In the genomic region with DNA sequence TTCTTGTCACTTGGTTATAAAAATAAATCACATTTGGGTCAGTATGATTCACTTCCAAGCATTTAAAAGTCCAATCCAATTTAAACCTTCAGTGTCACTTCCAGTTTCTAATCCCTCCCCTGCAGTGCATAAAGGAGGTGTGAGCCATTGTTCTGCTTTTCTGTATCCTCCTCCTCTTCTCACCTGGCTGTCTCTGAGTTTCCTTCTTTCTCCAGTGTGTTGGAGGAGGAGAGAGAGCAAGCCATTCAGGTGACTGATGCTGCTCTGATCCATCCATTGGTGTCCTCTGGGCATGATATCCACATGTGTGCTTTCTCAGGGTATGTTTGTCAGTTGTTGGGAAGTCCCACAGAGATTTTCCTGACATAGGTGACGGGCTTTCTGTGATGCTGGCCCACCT, we compare ENCODE assay signal across 1 cellular context.
TF ChIP-seq lines count a peak whose summit lies in the region.

No MANE protein-coding gene starts in this region.

TF ChIP-seq in K562, 482 proteins besides CTCF, POLR2A, EP300 and RAD21:
- TF ChIP-seq ETV5 (CRISPR knock-in tag; IDR thresholded peaks at IDR 0.05; ENCODE audit: low read depth): no peak
- TF ChIP-seq PCBP2 (IDR thresholded peaks at IDR 0.05; ENCODE audit: low read depth, low read length, poor library complexity, severe bottlenecking): no peak
- TF ChIP-seq, protein P1, sequence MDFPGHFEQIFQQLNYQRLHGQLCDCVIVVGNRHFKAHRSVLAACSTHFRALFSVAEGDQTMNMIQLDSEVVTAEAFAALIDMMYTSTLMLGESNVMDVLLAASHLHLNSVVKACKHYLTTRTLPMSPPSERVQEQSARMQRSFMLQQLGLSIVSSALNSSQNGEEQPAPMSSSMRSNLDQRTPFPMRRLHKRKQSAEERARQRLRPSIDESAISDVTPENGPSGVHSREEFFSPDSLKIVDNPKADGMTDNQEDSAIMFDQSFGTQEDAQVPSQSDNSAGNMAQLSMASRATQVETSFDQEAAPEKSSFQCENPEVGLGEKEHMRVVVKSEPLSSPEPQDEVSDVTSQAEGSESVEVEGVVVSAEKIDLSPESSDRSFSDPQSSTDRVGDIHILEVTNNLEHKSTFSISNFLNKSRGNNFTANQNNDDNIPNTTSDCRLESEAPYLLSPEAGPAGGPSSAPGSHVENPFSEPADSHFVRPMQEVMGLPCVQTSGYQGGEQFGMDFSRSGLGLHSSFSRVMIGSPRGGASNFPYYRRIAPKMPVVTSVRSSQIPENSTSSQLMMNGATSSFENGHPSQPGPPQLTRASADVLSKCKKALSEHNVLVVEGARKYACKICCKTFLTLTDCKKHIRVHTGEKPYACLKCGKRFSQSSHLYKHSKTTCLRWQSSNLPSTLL (IDR thresholded peaks at IDR 0.05): no peak
- TF ChIP-seq, protein P2, sequence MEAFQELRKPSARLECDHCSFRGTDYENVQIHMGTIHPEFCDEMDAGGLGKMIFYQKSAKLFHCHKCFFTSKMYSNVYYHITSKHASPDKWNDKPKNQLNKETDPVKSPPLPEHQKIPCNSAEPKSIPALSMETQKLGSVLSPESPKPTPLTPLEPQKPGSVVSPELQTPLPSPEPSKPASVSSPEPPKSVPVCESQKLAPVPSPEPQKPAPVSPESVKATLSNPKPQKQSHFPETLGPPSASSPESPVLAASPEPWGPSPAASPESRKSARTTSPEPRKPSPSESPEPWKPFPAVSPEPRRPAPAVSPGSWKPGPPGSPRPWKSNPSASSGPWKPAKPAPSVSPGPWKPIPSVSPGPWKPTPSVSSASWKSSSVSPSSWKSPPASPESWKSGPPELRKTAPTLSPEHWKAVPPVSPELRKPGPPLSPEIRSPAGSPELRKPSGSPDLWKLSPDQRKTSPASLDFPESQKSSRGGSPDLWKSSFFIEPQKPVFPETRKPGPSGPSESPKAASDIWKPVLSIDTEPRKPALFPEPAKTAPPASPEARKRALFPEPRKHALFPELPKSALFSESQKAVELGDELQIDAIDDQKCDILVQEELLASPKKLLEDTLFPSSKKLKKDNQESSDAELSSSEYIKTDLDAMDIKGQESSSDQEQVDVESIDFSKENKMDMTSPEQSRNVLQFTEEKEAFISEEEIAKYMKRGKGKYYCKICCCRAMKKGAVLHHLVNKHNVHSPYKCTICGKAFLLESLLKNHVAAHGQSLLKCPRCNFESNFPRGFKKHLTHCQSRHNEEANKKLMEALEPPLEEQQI (IDR thresholded peaks at IDR 0.05): no peak
- TF ChIP-seq WHSC1 (IDR thresholded peaks at IDR 0.05; ENCODE audit: low read length): no peak
- no peak for TF ChIP-seq ZFP30 (CRISPR knock-in tag; IDR thresholded peaks at IDR 0.05; ENCODE audit: borderline replicate concordance)
- no peak for TF ChIP-seq TFAM (CRISPR knock-in tag; conservative IDR thresholded peaks at IDR 0.05)
- no peak for TF ChIP-seq BHLHE40 (IDR thresholded peaks at IDR 0.05; ENCODE audit: low read length)
- no peak for TF ChIP-seq FOS (IDR thresholded peaks at IDR 0.05; ENCODE audit: extremely low read depth, insufficient read length)
